8 cellular contexts compared by ENCODE assay signal in the genomic region with DNA sequence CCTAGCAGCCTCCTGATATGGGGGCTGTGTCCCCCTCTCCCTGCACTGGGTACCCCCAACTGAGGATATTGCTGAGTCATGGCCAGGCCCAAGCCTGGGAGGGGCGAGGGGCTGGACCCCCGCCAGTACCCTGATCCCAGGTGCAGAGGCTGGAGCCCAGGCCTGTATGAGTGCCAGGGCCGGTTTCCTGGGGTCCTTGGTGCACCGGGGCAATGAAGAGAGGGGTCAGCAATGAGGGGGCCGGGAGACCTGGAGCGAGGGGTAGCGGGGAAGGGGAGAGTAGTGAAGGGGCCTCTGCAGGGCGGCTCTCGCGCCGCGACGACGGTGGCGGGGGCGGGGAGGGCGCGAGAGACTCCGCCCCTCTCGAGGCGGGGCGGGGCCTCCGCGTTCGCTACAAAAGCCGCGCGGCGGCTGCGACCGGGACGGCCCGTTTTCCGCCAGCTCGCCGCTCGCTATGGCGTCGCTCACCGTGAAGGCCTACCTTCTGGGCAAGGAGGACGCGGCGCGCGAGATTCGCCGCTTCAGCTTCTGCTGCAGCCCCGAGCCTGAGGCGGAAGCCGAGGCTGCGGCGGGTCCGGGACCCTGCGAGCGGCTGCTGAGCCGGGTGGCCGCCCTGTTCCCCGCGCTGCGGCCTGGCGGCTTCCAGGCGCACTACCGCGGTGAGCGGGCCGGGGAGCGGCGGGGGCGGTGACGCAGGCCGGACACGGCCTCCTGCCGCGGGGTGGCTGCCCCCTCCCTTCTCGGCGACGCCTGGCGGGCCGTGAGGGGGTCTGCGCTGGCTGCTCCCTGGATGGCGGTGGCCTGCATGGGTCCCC. TPM values are rescaled to one million over a fixed set of nuclear protein-coding genes. Genes with fewer than 3 reads are reported as not detected.
DNase-seq lines count a peak whose midpoint lies in the region; ATAC-seq and TF ChIP-seq lines count a peak whose summit lies in the region.

TSS of gene SQSTM1 (plus strand) at position 423 of the 815 bp plus-strand sequence. CDS start at position 455, 32 bp downstream.

- H3K9ac ChIP-seq in HUES6 (ENCODE audit: low read length) = peak within 1 kb of the TSS; percentile 97

- peak; percentile 56 for DNase-seq in DMS53 treated with DMSO at 0.1 percent for 48 hours (lab: John Stamatoyannopoulos, UW; ENCODE audit: unreplicated experiment)
- peak; percentile 27 for DNase-seq in SHP77 treated with DMSO at 0.1 percent for 48 hours (lab: John Stamatoyannopoulos, UW)
- DNase-seq in activated naive CD4-positive, alpha-beta T cell (lab: John Stamatoyannopoulos, UW) = peak; percentile 47 to 76 (median 68)
- peak; percentile 42 to 65 for DNase-seq in foreskin keratinocyte
- peak; percentile 74 for DNase-seq in neural crest cell (ENCODE audit: low read depth, low spot score)
- DNase-seq in stromal cell of bone marrow (ENCODE audit: low read depth) = peak; percentile 56

- peak within 1 kb of the TSS; percentile 95 for H3K27ac Mint-ChIP-seq in neural crest cell (ENCODE audit: unreplicated experiment)

- peaks cover 11% of the 10 kb centered on the region for H3K27me3 Mint-ChIP-seq in neural crest cell (ENCODE audit: low read depth)

- TF ChIP-seq CTCF in foreskin keratinocyte (conservative IDR thresholded peaks at IDR 0.05) = no peak
- TF ChIP-seq CTCF in neural crest cell (conservative IDR thresholded peaks at IDR 0.05) = peak; percentile 17

- H3K4me3 ChIP-seq in HUES6 (ENCODE audit: low read depth, low read length) = peak within 1 kb of the TSS; percentile 80

- H3K9me3 Mint-ChIP-seq in neural crest cell = no peaks in the 10 kb centered on the region

- no peaks in the 10 kb centered on the region for H3K27me3 ChIP-seq in HUES6 (ENCODE audit: control insufficient read depth, insufficient read depth, low read length)
- no peaks in the 10 kb centered on the region for H3K27me3 ChIP-seq in foreskin keratinocyte

- peaks cover 34% of the 10 kb centered on the region for H3K4me1 ChIP-seq in HUES6 (ENCODE audit: control insufficient read depth, insufficient read depth, low read length)
- peaks cover 23% of the 10 kb centered on the region for H3K4me1 ChIP-seq in foreskin keratinocyte

- no peaks in the 10 kb centered on the region for H3K9me3 ChIP-seq in HUES6 (ENCODE audit: control insufficient read depth, insufficient read depth, low read depth, low read length)

- peak within 1 kb of the TSS; percentile 98 for H3K4me3 Mint-ChIP-seq in neural crest cell

- H3K27ac ChIP-seq in HUES6 (ENCODE audit: low read depth, low read length) (peak within 1 kb of the TSS; percentile 85), foreskin keratinocyte (peak within 1 kb of the TSS; percentile 93)

- peaks cover 41% of the 10 kb centered on the region for H3K4me1 Mint-ChIP-seq in neural crest cell

- ATAC-seq in GM21381 (IDR thresholded peaks at IDR 0.05; ENCODE audit: unreplicated experiment) (peak; percentile 38), foreskin keratinocyte (peak; percentile 30)

- H3K36me3 Mint-ChIP-seq in neural crest cell (ENCODE audit: low read depth) = peaks cover 5% of the 10 kb centered on the region

- H3K36me3 ChIP-seq in HUES6 (ENCODE audit: control insufficient read depth, insufficient read depth, low read length) = peaks cover 38% of the 10 kb centered on the region

RNA-seq across cellular contexts. Expression of gene SQSTM1, which starts in this region (rescaled TPM):
- total RNA-seq in foreskin keratinocyte (95.8 and 127 TPM in 2 replicates), neural crest cell (67.6 and 69.5 TPM in 2 replicates)
- polyA plus RNA-seq in foreskin keratinocyte = 109 and 123 TPM in 2 replicates

Comparison
In these comparisons a context has a peak if more than half of its experiments do, and no peak if none do; other contexts are left out.
1. Peak in every context shown above with its lines: DNase-seq, ATAC-seq, H3K4me3 ChIP-seq and H3K27ac ChIP-seq.